ENCODE assay signal across 16 cellular contexts in genomic region chr4:115119804-115120352, GRCh38. TPM values are rescaled to one million over a fixed set of nuclear protein-coding genes. Genes with fewer than 3 reads are reported as not detected.
DNase-seq lines count a peak whose midpoint lies in the region; TF ChIP-seq lines count a peak whose summit lies in the region.
"Had no signal": no experiment of that assay in that cellular context is flagged by ENCODE, and none has a peak within 500 bp of the region (broad histone marks: within the 10 kb centered on the region; RNA-seq: fewer than 3 reads in every experiment).

No MANE protein-coding gene starts in this region.

- H3K4me3 Mint-ChIP-seq in progenitor cell of endocrine pancreas (ENCODE audit: low read depth), result no peak overlapping the region
- H3K4me3 Mint-ChIP-seq in activated naive CD8-positive, alpha-beta T cell treated with anti-CD3 and anti-CD28 coated beads for 36 hours, result no peak overlapping the region

- no peak overlapping the region for H3K4me3 ChIP-seq in PC-9
- H3K4me3 ChIP-seq: SJCRH30, thyroid gland had no signal

- POLR2A ChIA-PET in PC-9 (lab: Charles Lee; ENCODE audit: unreplicated experiment), result no interaction called here

- TF ChIP-seq CTCF in VCaP (conservative IDR thresholded peaks at IDR 0.05), result peak; percentile 37; the same call in 1 of the 2 replicates
- peak; percentile 35 for TF ChIP-seq CTCF in progenitor cell of endocrine pancreas (IDR thresholded peaks at IDR 0.05; ENCODE audit: unreplicated experiment)
- TF ChIP-seq CTCF in PC-9 (conservative IDR thresholded peaks at IDR 0.05), result no peak

- H3K36me3 ChIP-seq in PC-9 (ENCODE audit: low read depth), result no peaks in the 10 kb centered on the region
- H3K36me3 ChIP-seq: SJCRH30, thyroid gland had no signal

- intact Hi-C loops in PC-9 (cut with micrococcal nuclease; ENCODE audit: unreplicated experiment), result no loop called here

- no peaks in the 10 kb centered on the region for H3K36me3 Mint-ChIP-seq in progenitor cell of endocrine pancreas (ENCODE audit: insufficient read depth)
- no peaks in the 10 kb centered on the region for H3K36me3 Mint-ChIP-seq in activated naive CD8-positive, alpha-beta T cell treated with anti-CD3 and anti-CD28 coated beads for 36 hours

- H3K27me3 Mint-ChIP-seq in progenitor cell of endocrine pancreas, result no peaks in the 10 kb centered on the region
- no peaks in the 10 kb centered on the region for H3K27me3 Mint-ChIP-seq in activated naive CD8-positive, alpha-beta T cell treated with anti-CD3 and anti-CD28 coated beads for 36 hours

- H3K27ac ChIP-seq in VCaP, result no peak overlapping the region
- no peak overlapping the region for H3K27ac ChIP-seq in PC-9
- H3K27ac ChIP-seq: SJCRH30, thyroid gland had no signal

- CTCF ChIA-PET in PC-9 (lab: Charles Lee), result no interaction called here

- H3K4me1 Mint-ChIP-seq in progenitor cell of endocrine pancreas (ENCODE audit: low read depth), result peaks cover 15% of the 10 kb centered on the region
- no peaks in the 10 kb centered on the region for H3K4me1 Mint-ChIP-seq in activated naive CD8-positive, alpha-beta T cell treated with anti-CD3 and anti-CD28 coated beads for 36 hours

- H3K27me3 ChIP-seq in PC-9 (ENCODE audit: insufficient read depth, low read depth), result no peaks in the 10 kb centered on the region
- H3K27me3 ChIP-seq: SJCRH30, thyroid gland had no signal

- H3K4me1 ChIP-seq in PC-9 (replicated peaks; ENCODE audit: insufficient read depth), result no peaks in the 10 kb centered on the region
- H3K4me1 ChIP-seq: thyroid gland had no signal

- no TSS peak for BruUV-seq in PC-9 (replicated peaks; lab: Mats Ljungman, UMichigan)

- H4K20me1 ChIP-seq in PC-9 (ENCODE audit: insufficient read depth), result no peaks in the 10 kb centered on the region

- no peaks in the 10 kb centered on the region for H3F3A ChIP-seq in PC-9 (ENCODE audit: insufficient read depth, low read depth)

- no peaks in the 10 kb centered on the region for H3K9me2 ChIP-seq in PC-9 (ENCODE audit: insufficient read depth)

- H2AFZ ChIP-seq in PC-9, result no peak overlapping the region

- no peak overlapping the region for H3K4me2 ChIP-seq in PC-9

- H3K79me2 ChIP-seq in PC-9 (ENCODE audit: low read depth), result no peaks in the 10 kb centered on the region

- H3K27ac Mint-ChIP-seq in progenitor cell of endocrine pancreas, result no peak overlapping the region
- no peak overlapping the region for H3K27ac Mint-ChIP-seq in activated naive CD8-positive, alpha-beta T cell treated with anti-CD3 and anti-CD28 coated beads for 36 hours

- no peaks in the 10 kb centered on the region for H3K9me3 ChIP-seq in PC-9 (ENCODE audit: insufficient read depth, low read depth)
- H3K9me3 ChIP-seq: SJCRH30, thyroid gland had no signal

- DNase-seq in DMS53 (lab: John Stamatoyannopoulos, UW), result peak; percentile 21
- no peak for DNase-seq in DMS53 treated with DMSO at 0.1 percent for 48 hours (lab: John Stamatoyannopoulos, UW; ENCODE audit: unreplicated experiment)
- peak; percentile 9 for DNase-seq in NCI-H1417 treated with DMSO at 0.1 percent for 48 hours (lab: John Stamatoyannopoulos, UW)
- DNase-seq in progenitor cell of endocrine pancreas (ENCODE audit: low spot score, unreplicated experiment), result no peak
- DNase-seq in PC-9, result no peak
- DNase-seq in activated naive CD8-positive, alpha-beta T cell treated with anti-CD3 and anti-CD28 coated beads for 36 hours, result no peak
- no peak for DNase-seq in stimulated activated CD4-positive, alpha-beta T cell treated with anti-CD3 and anti-CD28 coated beads, Interleukin-15, amount 100 ng/mL, for 24 hours
- DNase-seq: activated CD8-positive, alpha-beta memory T cell treated with anti-CD3 and anti-CD28 coated beads, Interleukin-2, amount 50 U/mL, for 48 hours; occipital lobe; thyroid gland had no signal

- H3K9me3 Mint-ChIP-seq in progenitor cell of endocrine pancreas (ENCODE audit: low read depth), result no peaks in the 10 kb centered on the region
- H3K9me3 Mint-ChIP-seq in activated naive CD8-positive, alpha-beta T cell treated with anti-CD3 and anti-CD28 coated beads for 36 hours, result no peaks in the 10 kb centered on the region

RNA-seq across cellular contexts. Expression of gene NDST4, which starts 6.5 kb away (rescaled TPM):
- total RNA-seq in progenitor cell of endocrine pancreas, result 0.14 and 0.20 TPM in 2 replicates
- not detected in 2 replicates for total RNA-seq in PC-9 (2021)
- not detected for total RNA-seq in activated naive CD8-positive, alpha-beta T cell treated with anti-CD3 and anti-CD28 coated beads for 36 hours
- total RNA-seq: A172, Daoy, esophagus mucosa, HT1080 had no signal

Comparison
In these comparisons a context has a peak if more than half of its experiments do, and no peak if none do; other contexts are left out.
1. DNase-seq: peak in DMS53 (single experiment) and NCI-H1417 treated with DMSO at 0.1 percent for 48 hours (single experiment); none in DMS53 treated with DMSO at 0.1 percent for 48 hours (single experiment), progenitor cell of endocrine pancreas (single experiment), PC-9 (0 of 2), activated naive CD8-positive, alpha-beta T cell treated with anti-CD3 and anti-CD28 coated beads for 36 hours (single experiment) and stimulated activated CD4-positive, alpha-beta T cell treated with anti-CD3 and anti-CD28 coated beads, Interleukin-15, amount 100 ng/mL, for 24 hours (single experiment).